In the genomic region with DNA sequence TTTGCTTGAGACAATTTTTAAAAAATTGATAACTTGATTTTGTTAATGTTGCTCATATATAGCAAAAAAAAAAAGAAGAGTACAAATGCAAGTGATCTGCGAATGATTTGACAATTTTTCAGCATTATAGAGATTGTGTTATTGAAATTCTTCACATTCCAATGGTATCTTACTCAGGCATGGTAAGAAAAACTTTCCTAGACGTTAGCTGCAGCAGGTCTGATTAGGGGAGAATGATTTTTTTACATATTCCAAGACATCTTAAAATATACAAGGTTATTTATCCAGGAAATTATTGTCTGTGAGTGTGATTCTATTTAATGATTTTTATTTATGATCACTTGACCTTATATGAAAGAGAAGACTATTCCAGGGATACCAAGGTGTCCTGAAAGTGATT, we compare ENCODE assay signal across 17 cellular contexts.
"Had no signal": no experiment of that assay in that cellular context is flagged by ENCODE, and none has a peak within 500 bp of the region (broad histone marks: within the 10 kb centered on the region; RNA-seq: fewer than 3 reads in every experiment).

No MANE protein-coding gene starts in this region.

- H3K4me1 ChIP-seq: left lung, pancreas, upper lobe of right lung had no signal

- H3K27me3 ChIP-seq: left lung, pancreas, upper lobe of right lung had no signal

- FAIRE-seq: frontal cortex, pancreas had no signal

- H3K9me3 ChIP-seq: left lung, pancreas, upper lobe of right lung had no signal

- ATAC-seq: activated CD4-positive, CD25-positive, alpha-beta regulatory T cell treated with anti-CD3 and anti-CD28 coated beads, Interleukin-2, amount 50 U/mL, for 24 hours; activated T-cell treated with anti-CD3 and anti-CD28 coated beads, Interleukin-2, amount 50 U/mL, for 4 hours; effector memory CD8-positive, alpha-beta T cell; left lung; pancreas; sciatic nerve; stimulated activated effector memory CD8-positive, alpha-beta T cell treated with anti-CD3 and anti-CD28 coated beads, Interleukin-12 subunit alpha, Interleukin-12 subunit beta, amount 100 ng/mL, for 72 hours; upper lobe of right lung had no signal

- DNase-seq: activated CD4-positive, alpha-beta T cell treated with anti-CD3 and anti-CD28 coated beads, Interleukin-2, amount 10 ng/mL, durations not matched to agents 7 days and 5 days; activated CD8-positive, alpha-beta memory T cell treated with anti-CD3 and anti-CD28 coated beads, Interleukin-2, amount 50 U/mL, for 4 hours; activated naive CD4-positive, alpha-beta T cell treated with anti-CD3 and anti-CD28 coated beads for 36 hours; activated T-cell treated with anti-CD3 and anti-CD28 coated beads, Interleukin-2, amount 50 U/mL, for 4 hours; aorta; effector memory CD8-positive, alpha-beta T cell; head of caudate nucleus; left lung; mammary epithelial cell; pancreas; stimulated activated CD4-positive, alpha-beta T cell treated with anti-CD3 and anti-CD28 coated beads, Interleukin-4, amount 100 ng/mL, for 1 hour; upper lobe of right lung had no signal

- H3K4me2 ChIP-seq: smooth muscle cell had no signal

- H3K36me3 ChIP-seq: left lung, pancreas, upper lobe of right lung had no signal

- H3K27ac ChIP-seq: left lung, pancreas, upper lobe of right lung had no signal

- H3K4me3 ChIP-seq: left lung, pancreas, smooth muscle cell, upper lobe of right lung had no signal
